In genomic region chr12:6020930-6021329, GRCh38 we compare ENCODE assay signal across 20 cellular contexts.
A peak's percentile ranks its signal among the peaks of the same experiment; 100 is the strongest.
DNase-seq lines count a peak whose midpoint lies in the region; ATAC-seq lines count a peak whose summit lies in the region.
"Had no signal": no experiment of that assay in that cellular context is flagged by ENCODE, and none has a peak within 500 bp of the region (broad histone marks: within the 10 kb centered on the region; RNA-seq: fewer than 3 reads in every experiment).

No MANE protein-coding gene starts in this region.

- no peak overlapping the region for H3K4me3 Mint-ChIP-seq in activated CD4-positive, alpha-beta T cell treated with anti-CD3 and anti-CD28 coated beads, Interleukin-2, amount 10 ng/mL, durations not matched to agents 24 days and 14 days
- H3K4me3 Mint-ChIP-seq: activated CD8-positive, alpha-beta T cell treated with anti-CD3 and anti-CD28 coated beads for 36 hours; activated naive CD8-positive, alpha-beta T cell treated with anti-CD3 and anti-CD28 coated beads, Interleukin-2, amount 10 ng/mL, durations not matched to agents 7 days and 5 days; CD4-positive, alpha-beta T cell; H9 had no signal

- intact Hi-C loops in activated CD4-positive, alpha-beta T cell treated with anti-CD3 and anti-CD28 coated beads, Interleukin-2, amount 10 ng/mL, durations not matched to agents 24 days and 14 days (cut with micrococcal nuclease), result no loop called here

- H3K27me3 Mint-ChIP-seq in activated CD4-positive, alpha-beta T cell treated with anti-CD3 and anti-CD28 coated beads, Interleukin-2, amount 10 ng/mL, durations not matched to agents 24 days and 14 days, result peaks cover 3% of the 10 kb centered on the region

- no peak overlapping the region for H3K27ac Mint-ChIP-seq in activated CD4-positive, alpha-beta T cell treated with anti-CD3 and anti-CD28 coated beads, Interleukin-2, amount 10 ng/mL, durations not matched to agents 24 days and 14 days
- H3K27ac Mint-ChIP-seq: activated CD8-positive, alpha-beta T cell treated with anti-CD3 and anti-CD28 coated beads for 36 hours; activated naive CD8-positive, alpha-beta T cell treated with anti-CD3 and anti-CD28 coated beads, Interleukin-2, amount 10 ng/mL, durations not matched to agents 7 days and 5 days; CD4-positive, alpha-beta T cell; H9 had no signal

- no peaks in the 10 kb centered on the region for H3K9me3 Mint-ChIP-seq in activated CD4-positive, alpha-beta T cell treated with anti-CD3 and anti-CD28 coated beads, Interleukin-2, amount 10 ng/mL, durations not matched to agents 24 days and 14 days
- H3K9me3 Mint-ChIP-seq: activated CD8-positive, alpha-beta T cell treated with anti-CD3 and anti-CD28 coated beads for 36 hours; activated naive CD8-positive, alpha-beta T cell treated with anti-CD3 and anti-CD28 coated beads, Interleukin-2, amount 10 ng/mL, durations not matched to agents 7 days and 5 days; CD4-positive, alpha-beta T cell; H9 had no signal

- H3K4me1 Mint-ChIP-seq in activated CD4-positive, alpha-beta T cell treated with anti-CD3 and anti-CD28 coated beads, Interleukin-2, amount 10 ng/mL, durations not matched to agents 24 days and 14 days, result no peaks in the 10 kb centered on the region
- H3K4me1 Mint-ChIP-seq: activated naive CD8-positive, alpha-beta T cell treated with anti-CD3 and anti-CD28 coated beads, Interleukin-2, amount 10 ng/mL, durations not matched to agents 7 days and 5 days; H9 had no signal

- no peaks in the 10 kb centered on the region for H3K36me3 Mint-ChIP-seq in activated CD4-positive, alpha-beta T cell treated with anti-CD3 and anti-CD28 coated beads, Interleukin-2, amount 10 ng/mL, durations not matched to agents 24 days and 14 days (ENCODE audit: low read depth)
- H3K36me3 Mint-ChIP-seq: activated naive CD8-positive, alpha-beta T cell treated with anti-CD3 and anti-CD28 coated beads, Interleukin-2, amount 10 ng/mL, durations not matched to agents 7 days and 5 days had no signal

- ATAC-seq in HG02840 (IDR thresholded peaks at IDR 0.05; ENCODE audit: low FRiP score, unreplicated experiment), result no peak
- ATAC-seq: activated CD8-positive, alpha-beta T cell treated with anti-CD3 and anti-CD28 coated beads for 36 hours; sciatic nerve had no signal

- DNase-seq in activated CD4-positive, alpha-beta T cell treated with anti-CD3 and anti-CD28 coated beads, Interleukin-2, amount 10 ng/mL, durations not matched to agents 24 days and 14 days, result peak; percentile 22
- no peak for DNase-seq in activated CD4-positive, alpha-beta T cell treated with anti-CD3 and anti-CD28 coated beads for 4 hours
- DNase-seq in RPMI7951 (ENCODE audit: low read depth) (peak; percentile 18), kidney glomerular epithelial cell (lab: John Stamatoyannopoulos, UW) (peak; percentile 28), epidermal melanocyte (ENCODE audit: insufficient read length, low spot score) (no peak), DMS53 (lab: John Stamatoyannopoulos, UW) (no peak)
- no peak for DNase-seq in activated CD8-positive, alpha-beta memory T cell treated with anti-CD3 and anti-CD28 coated beads for 24 hours
- DNase-seq: activated CD8-positive, alpha-beta T cell treated with anti-CD3 and anti-CD28 coated beads for 36 hours; activated naive CD8-positive, alpha-beta T cell treated with anti-CD3 and anti-CD28 coated beads, Interleukin-2, amount 10 ng/mL, durations not matched to agents 7 days and 5 days; activated T-cell treated with anti-CD3 and anti-CD28 coated beads, Interleukin-2, amount 50 U/mL, for 48 hours; CD4-positive, alpha-beta T cell; DND-41; H9; heart right ventricle; NCI-H1436 treated with DMSO at 0.1 percent for 48 hours; NCI-H774; stimulated activated CD4-positive, alpha-beta T cell treated with anti-CD3 and anti-CD28 coated beads, Interleukin-2, amount 100 ng/mL, for 24 hours; stomach had no signal

Comparison
In these comparisons a context has a peak if more than half of its experiments do, and no peak if none do; other contexts are left out.
1. DNase-seq: peak in activated CD4-positive, alpha-beta T cell treated with anti-CD3 and anti-CD28 coated beads, Interleukin-2, amount 10 ng/mL, durations not matched to agents 24 days and 14 days (single experiment), RPMI7951 (single experiment) and kidney glomerular epithelial cell (single experiment); none in activated CD4-positive, alpha-beta T cell treated with anti-CD3 and anti-CD28 coated beads for 4 hours (0 of 2), activated CD8-positive, alpha-beta memory T cell treated with anti-CD3 and anti-CD28 coated beads for 24 hours (single experiment), epidermal melanocyte (single experiment) and DMS53 (single experiment).